In the genomic region with DNA sequence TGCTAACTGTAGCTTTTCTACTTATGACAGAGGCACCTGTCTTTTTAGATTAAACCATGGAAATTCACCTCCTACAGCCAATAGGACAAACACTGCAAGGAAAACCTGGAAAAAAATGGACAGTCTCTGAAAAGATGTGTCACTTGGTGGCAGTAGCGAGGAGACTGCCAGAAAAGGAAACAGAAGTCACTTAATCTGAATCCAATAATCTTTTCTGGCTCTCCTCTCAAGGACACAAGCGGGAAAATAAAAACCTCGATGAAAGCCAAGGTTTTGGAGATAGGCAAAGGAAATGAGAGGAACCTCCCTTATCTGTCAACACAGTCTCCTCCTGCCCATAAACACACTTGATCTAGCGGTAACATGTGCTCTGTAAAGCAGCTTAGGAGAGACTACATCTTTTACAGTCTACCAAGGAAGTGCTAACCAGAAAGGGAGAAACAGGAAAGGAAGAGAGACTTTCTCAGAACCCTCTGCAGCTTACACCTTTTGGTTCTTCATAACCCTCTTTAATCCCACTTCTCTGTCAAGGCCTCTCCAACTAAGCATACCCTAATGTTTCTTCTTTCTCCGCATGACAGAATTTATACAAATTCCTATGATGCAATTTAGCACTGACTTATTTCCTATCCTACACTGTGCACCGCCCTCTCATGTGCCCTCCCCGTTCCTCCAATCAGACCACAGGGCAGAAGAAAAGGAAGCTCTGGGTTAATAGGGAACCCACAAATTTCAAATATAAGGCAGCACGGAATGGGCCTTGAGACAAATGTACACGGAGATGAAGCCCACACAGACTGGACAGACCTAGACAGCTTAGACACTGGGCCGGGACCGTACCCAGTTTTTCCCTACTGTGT, we compare ENCODE assay signal across 9 cellular contexts. TPM values are rescaled to one million over a fixed set of nuclear protein-coding genes. Genes with fewer than 3 reads are reported as not detected.
DNase-seq lines count a peak whose midpoint lies in the region; ATAC-seq, FAIRE-seq and TF ChIP-seq lines count a peak whose summit lies in the region.
"Had no signal": no experiment of that assay in that cellular context is flagged by ENCODE, and none has a peak within 500 bp of the region (broad histone marks: within the 10 kb centered on the region; RNA-seq: fewer than 3 reads in every experiment).

No MANE protein-coding gene starts in this region.

- H3K36me3 Mint-ChIP-seq in activated CD4-positive, alpha-beta T cell treated with anti-CD3 and anti-CD28 coated beads, Interleukin-2, amount 10 ng/mL, durations not matched to agents 24 days and 14 days (ENCODE audit: low read depth) = peaks cover 8% of the 10 kb centered on the region

- no peak overlapping the region; the same call in 1 of the 2 replicates for H3K9ac ChIP-seq in HepG2 (ENCODE audit: insufficient read depth, low read depth, low read length)
- H3K9ac ChIP-seq: KMS-11 had no signal

- H3K4me1 ChIP-seq in HepG2 (ENCODE audit: insufficient read depth, low read length) = peaks cover 44% of the 10 kb centered on the region
- H3K4me1 ChIP-seq in thymus (ENCODE audit: control insufficient read depth, insufficient read depth, low read length) = peaks cover 4% of the 10 kb centered on the region

- peaks cover 61% of the 10 kb centered on the region for H3K79me2 ChIP-seq in HepG2 (ENCODE audit: insufficient read depth, low read length)

- no peak for TF ChIP-seq POLR2A in HepG2 (IDR thresholded peaks at IDR 0.05; ENCODE audit: insufficient read depth in 1 of 2, low read depth in 2 of 2, low read length in 2 of 2)

- intact Hi-C loops in activated CD4-positive, alpha-beta T cell treated with anti-CD3 and anti-CD28 coated beads, Interleukin-2, amount 10 ng/mL, durations not matched to agents 24 days and 14 days (cut with micrococcal nuclease) = loop anchor here (1.0 kb wide), 2 partner anchors 53 to 122 kb away; a partner anchor contains a TSS
- intact Hi-C loops in HepG2 (cut with micrococcal nuclease; ENCODE audit: unreplicated experiment) = loop anchor here (1.0 to 2.0 kb wide), 4 partner anchors 28 to 122 kb away; a partner anchor contains a TSS

- H3K4me3 ChIP-seq in HepG2 (replicated peaks in 1 of 3; ENCODE audit: insufficient read depth in 1 of 3, low read depth in 2 of 3, low read length in 3 of 3) = no peak overlapping the region
- no peak overlapping the region for H3K4me3 ChIP-seq in thymus (ENCODE audit: low read length)

- in situ Hi-C loops in HepG2 (cut with HindIII; ENCODE audit: extremely low pct_ligation_motif_present, low pct_unique_long_range_greater_than_20kb) = loop anchor here (10.0 kb wide), 1 partner anchor 118 kb away; no protein-coding TSS in a partner anchor

- CTCF ChIA-PET in HepG2 (lab: Yijun Ruan, JAX; ENCODE audit: low intra/inter-chr PET ratio, low total read pairs) = interaction anchor here (0.8 to 1.8 kb wide), 3 partner anchors 66 to 122 kb away, joined by 3 to 17 read pairs (median 3); a partner anchor contains a TSS

- TF ChIP-seq EP300 in HepG2 (IDR thresholded peaks at IDR 0.05; ENCODE audit: low read depth in 2 of 2, low read length in 2 of 2) (no peak), HepG2 (CRISPR knock-in tag; IDR thresholded peaks at IDR 0.05; ENCODE audit: borderline replicate concordance) (no peak)

- DNase-seq in activated CD4-positive, alpha-beta T cell treated with anti-CD3 and anti-CD28 coated beads, Interleukin-2, amount 10 ng/mL, durations not matched to agents 24 days and 14 days = peak; percentile 70
- DNase-seq in activated CD4-positive, alpha-beta T cell treated with anti-CD3 and anti-CD28 coated beads for 4 hours = no peak
- DNase-seq in HK-2 (ENCODE audit: unreplicated experiment) (peak; percentile 56), RKO (ENCODE audit: low spot score) (peak; percentile 49), cerebellar cortex (ENCODE audit: low spot score) (peak; percentile 75), HepG2 (ENCODE audit: low spot score) (peak; percentile 67)

- 71% methylated on average over 11 of the region's 11 CpGs for WGBS in HepG2 (ENCODE audit: low lambda C conversion rate)
- 34% methylated on average over 11 of the region's 11 CpGs for WGBS in thymus

- H4K20me1 ChIP-seq in HepG2 (ENCODE audit: insufficient read depth, low read length) = peaks cover 20% of the 10 kb centered on the region; the same call in 1 of the 2 replicates

- peaks cover 6 to 9% of the 10 kb centered on the region in 2 experiments; a peak in 4 of 5 replicates for H3K36me3 ChIP-seq in HepG2 (replicated peaks in 1 of 2; ENCODE audit: control insufficient read depth in 1 of 2, insufficient read depth in 2 of 2, low read length in 2 of 2)
- no peaks in the 10 kb centered on the region for H3K36me3 ChIP-seq in thymus (ENCODE audit: control insufficient read depth, insufficient read depth)

- TF ChIP-seq CTCF in HepG2 (CRISPR knock-in tag; IDR thresholded peaks at IDR 0.05) = peak; percentile 72

- POLR2A ChIA-PET in HepG2 (lab: Yijun Ruan, JAX) = interaction anchor here (0.7 to 3.0 kb wide), 5 partner anchors 54 to 140 kb away, joined by 3 to 13 read pairs (median 5); a partner anchor contains a TSS

- peak; percentile 71 for FAIRE-seq in HepG2 (lab: Jason Lieb, UNC)

- peak; percentile 38; the same call in 1 of the 2 replicates for TF ChIP-seq RAD21 in HepG2 (CRISPR knock-in tag; IDR thresholded peaks at IDR 0.05)

- peak overlapping the region; percentile 88 for H3K27ac Mint-ChIP-seq in activated CD4-positive, alpha-beta T cell treated with anti-CD3 and anti-CD28 coated beads, Interleukin-2, amount 10 ng/mL, durations not matched to agents 24 days and 14 days

- no peaks in the 10 kb centered on the region for H3K9me3 Mint-ChIP-seq in activated CD4-positive, alpha-beta T cell treated with anti-CD3 and anti-CD28 coated beads, Interleukin-2, amount 10 ng/mL, durations not matched to agents 24 days and 14 days

- H2AFZ ChIP-seq in HepG2 (ENCODE audit: low read length) = no peak overlapping the region

- H3K4me1 Mint-ChIP-seq in activated CD4-positive, alpha-beta T cell treated with anti-CD3 and anti-CD28 coated beads, Interleukin-2, amount 10 ng/mL, durations not matched to agents 24 days and 14 days = peaks cover 41% of the 10 kb centered on the region

- H3K4me2 ChIP-seq in HepG2 (ENCODE audit: low read depth, low read length) = peak overlapping the region; percentile 53
- H3K4me2 ChIP-seq: KMS-11 had no signal

- ATAC-seq in GM21423 (IDR thresholded peaks at IDR 0.05; ENCODE audit: unreplicated experiment) = peak; percentile 66
- ATAC-seq in HepG2 = peak; percentile 46

- no peaks in the 10 kb centered on the region for H3K9me3 ChIP-seq in HepG2 (ENCODE audit: low read length)
- no peaks in the 10 kb centered on the region for H3K9me3 ChIP-seq in thymus (ENCODE audit: control insufficient read depth)

- peak overlapping the region; percentile 67 for H3K4me3 Mint-ChIP-seq in activated CD4-positive, alpha-beta T cell treated with anti-CD3 and anti-CD28 coated beads, Interleukin-2, amount 10 ng/mL, durations not matched to agents 24 days and 14 days

- H3K27me3 Mint-ChIP-seq in activated CD4-positive, alpha-beta T cell treated with anti-CD3 and anti-CD28 coated beads, Interleukin-2, amount 10 ng/mL, durations not matched to agents 24 days and 14 days = no peaks in the 10 kb centered on the region

- H3K27me3 ChIP-seq in HepG2 (ENCODE audit: control insufficient read depth in 1 of 2, insufficient read depth in 2 of 2, low read length in 2 of 2) (no peaks in the 10 kb centered on the region), thymus (ENCODE audit: control insufficient read depth, insufficient read depth) (no peaks in the 10 kb centered on the region)

- H3K27ac ChIP-seq in HepG2 (ENCODE audit: extremely low read length, insufficient read depth, low read length) (peak overlapping the region; percentile 32), thymus (ENCODE audit: low read depth) (peak overlapping the region; percentile 74)
- H3K27ac ChIP-seq: KMS-11 had no signal

- no TSS peak for BruUV-seq in HepG2 (replicated peaks; lab: Mats Ljungman, UMichigan)

TF ChIP-seq in HepG2, 621 proteins besides CTCF, POLR2A, EP300 and RAD21 (continues in another document):
- TF ChIP-seq ELF4 (CRISPR knock-in tag; IDR thresholded peaks at IDR 0.05; ENCODE audit: borderline replicate concordance) (no peak), EHMT2 (IDR thresholded peaks at IDR 0.05; ENCODE audit: borderline replicate concordance, low read depth, low read length) (no peak)

RNA-seq across cellular contexts. Expression of a gene that starts 52.8 kb away (rescaled TPM):
- 69.3 and 78.5 TPM in 2 replicates for total RNA-seq in activated CD4-positive, alpha-beta T cell treated with anti-CD3 and anti-CD28 coated beads, Interleukin-2, amount 10 ng/mL, durations not matched to agents 24 days and 14 days
- total RNA-seq in HepG2 (2016; rRNA removed; fragmentation: Illumina TruSeq; extraction: Trizol) = 47.9 and 63.6 TPM in 2 replicates
- 24.7 and 26.3 TPM in 2 replicates for total RNA-seq in HepG2 (2016; cell fraction: cytosol; rRNA removed; fragmentation: Illumina TruSeq; extraction: Trizol; ENCODE audit: low read depth)
- 46.4 and 58.7 TPM in 2 replicates for total RNA-seq in HepG2 (2016; cell fraction: insoluble cytoplasmic fraction; rRNA removed; fragmentation: Illumina TruSeq; extraction: Trizol)
- total RNA-seq in HepG2 (2016; cell fraction: membrane; rRNA removed; fragmentation: Illumina TruSeq; extraction: Trizol) = 21.5 and 29.4 TPM in 2 replicates
- total RNA-seq in HepG2 (2016; cell fraction: nucleus; rRNA removed; fragmentation: Illumina TruSeq; extraction: Trizol) = 111 and 117 TPM in 2 replicates
- polyA plus RNA-seq in HepG2 (2011; rRNA removed) = 9.4 and 11.7 TPM in 2 replicates
- polyA plus RNA-seq in HepG2 (2011; cell fraction: cytosol; rRNA removed) = 4.0 and 4.5 TPM in 2 replicates
- 52.6 and 54.9 TPM in 2 replicates for polyA plus RNA-seq in HepG2 (2011; cell fraction: nucleus; rRNA removed)
- polyA plus RNA-seq in HepG2 (2012) = 33.3 and 40.1 TPM in 2 replicates
- polyA plus RNA-seq in HepG2 (2016; cell fraction: cytosol; fragmentation: Illumina TruSeq; extraction: Trizol; ENCODE audit: low read depth) = 0.78 and 1.2 TPM in 2 replicates
- polyA plus RNA-seq in HepG2 (2016; cell fraction: insoluble cytoplasmic fraction; fragmentation: Illumina TruSeq; extraction: Trizol; ENCODE audit: low read depth) = 21.9 and 26.0 TPM in 2 replicates
- polyA plus RNA-seq in HepG2 (2016; cell fraction: membrane; fragmentation: Illumina TruSeq; extraction: Trizol; ENCODE audit: low read depth) = 3.2 and 4.0 TPM in 2 replicates
- polyA plus RNA-seq in HepG2 (2016; cell fraction: nucleus; fragmentation: Illumina TruSeq; extraction: Trizol; ENCODE audit: insufficient read depth, low read depth) = 56.7 and 58.9 TPM in 2 replicates
- 22.8 and 49.1 TPM in 2 replicates for polyA minus RNA-seq in HepG2 (2011; rRNA and poly(A)+ RNA removed; ENCODE audit: low replicate concordance)
- 20.9 and 21.4 TPM in 2 replicates for polyA minus RNA-seq in HepG2 (2011; cell fraction: cytosol; rRNA and poly(A)+ RNA removed)
- polyA minus RNA-seq in HepG2 (2011; cell fraction: nucleus; rRNA and poly(A)+ RNA removed) = 240 and 255 TPM in 2 replicates
- 11.6 TPM for polyA plus RNA-seq in thymus

Comparison
In these comparisons a context has a peak if more than half of its experiments do, and no peak if none do; other contexts are left out.
1. DNase-seq: peak in activated CD4-positive, alpha-beta T cell treated with anti-CD3 and anti-CD28 coated beads, Interleukin-2, amount 10 ng/mL, durations not matched to agents 24 days and 14 days (single experiment), HK-2 (single experiment), RKO (single experiment), cerebellar cortex (single experiment) and HepG2 (single experiment); none in activated CD4-positive, alpha-beta T cell treated with anti-CD3 and anti-CD28 coated beads for 4 hours (0 of 2).